ENCODE assay signal across 23 cellular contexts in the genomic region with DNA sequence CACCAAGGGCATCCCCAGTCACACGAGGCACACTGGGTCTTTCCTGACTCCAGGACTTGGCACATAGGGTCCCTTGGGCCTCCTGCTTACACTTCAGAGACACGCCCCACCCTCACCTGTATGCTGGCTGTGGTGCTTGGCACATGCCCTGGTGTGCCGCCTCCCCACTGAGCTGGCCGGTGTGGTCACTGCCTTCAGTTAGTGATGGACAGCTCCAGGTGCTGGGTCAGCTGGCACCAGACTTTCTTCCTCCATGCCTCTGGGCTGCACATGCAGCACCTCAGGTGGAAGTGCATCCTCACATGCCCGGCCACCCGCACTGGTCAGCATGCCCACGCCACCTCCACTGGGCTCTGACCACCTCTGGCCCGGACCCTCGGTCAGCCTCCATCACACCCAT. TPM values are rescaled to one million over a fixed set of nuclear protein-coding genes. Genes with fewer than 3 reads are reported as not detected.
A peak's percentile ranks its signal among the peaks of the same experiment; 100 is the strongest.
DNase-seq lines count a peak whose midpoint lies in the region; ATAC-seq and TF ChIP-seq lines count a peak whose summit lies in the region.
"Had no signal": no experiment of that assay in that cellular context is flagged by ENCODE, and none has a peak within 500 bp of the region (broad histone marks: within the 10 kb centered on the region; RNA-seq: fewer than 3 reads in every experiment).

No MANE protein-coding gene starts in this region.

- peaks cover 4% of the 10 kb centered on the region for H3K27me3 Mint-ChIP-seq in activated CD4-positive, alpha-beta T cell treated with anti-CD3 and anti-CD28 coated beads, Interleukin-2, amount 10 ng/mL, durations not matched to agents 24 days and 14 days
- no peaks in the 10 kb centered on the region for H3K27me3 Mint-ChIP-seq in CD4-positive, CD25-positive, alpha-beta regulatory T cell
- no peaks in the 10 kb centered on the region for H3K27me3 Mint-ChIP-seq in T-helper 17 cell
- H3K27me3 Mint-ChIP-seq: activated naive CD8-positive, alpha-beta T cell treated with anti-CD3 and anti-CD28 coated beads, Interleukin-2, amount 50 U/mL, for 24 hours had no signal

- WGBS in smooth muscle cell (ENCODE audit: low lambda C conversion rate), result 96% methylated on average over 9 of the region's 9 CpGs

- no peak overlapping the region for H3K27ac ChIP-seq in CD4-positive, CD25-positive, alpha-beta regulatory T cell (ENCODE audit: insufficient read depth, low read length, poor library complexity, severe bottlenecking)
- H3K27ac ChIP-seq in osteoblast (ENCODE audit: low read depth, low read length), result no peak overlapping the region
- H3K27ac ChIP-seq in smooth muscle cell (ENCODE audit: low read depth), result no peak overlapping the region
- H3K27ac ChIP-seq: GM23248, right lobe of liver, stomach, thyroid gland had no signal

- no peak overlapping the region for H3K4me2 ChIP-seq in osteoblast (ENCODE audit: insufficient read depth, low read length)
- no peak overlapping the region for H3K4me2 ChIP-seq in smooth muscle cell

- no peak overlapping the region for H3K4me3 Mint-ChIP-seq in activated CD4-positive, alpha-beta T cell treated with anti-CD3 and anti-CD28 coated beads, Interleukin-2, amount 10 ng/mL, durations not matched to agents 24 days and 14 days
- H3K4me3 Mint-ChIP-seq in CD4-positive, CD25-positive, alpha-beta regulatory T cell, result peak overlapping the region in 2 of 4 donors; percentile 23 to 71
- H3K4me3 Mint-ChIP-seq in T-helper 17 cell, result peak overlapping the region; percentile 74
- H3K4me3 Mint-ChIP-seq: activated naive CD8-positive, alpha-beta T cell treated with anti-CD3 and anti-CD28 coated beads, Interleukin-2, amount 50 U/mL, for 24 hours; HFFc6 had no signal

- no peaks in the 10 kb centered on the region for H3F3A ChIP-seq in smooth muscle cell (ENCODE audit: low read depth)

- H3K79me2 ChIP-seq in osteoblast (ENCODE audit: insufficient read depth, low read length) (peaks cover 4% of the 10 kb centered on the region), smooth muscle cell (ENCODE audit: low read depth) (no peaks in the 10 kb centered on the region)

- H3K4me1 Mint-ChIP-seq in activated CD4-positive, alpha-beta T cell treated with anti-CD3 and anti-CD28 coated beads, Interleukin-2, amount 10 ng/mL, durations not matched to agents 24 days and 14 days, result peaks cover 63% of the 10 kb centered on the region
- peaks cover 12 to 91% (median 51%) of the 10 kb centered on the region in 4 donors for H3K4me1 Mint-ChIP-seq in CD4-positive, CD25-positive, alpha-beta regulatory T cell
- peaks cover 51% of the 10 kb centered on the region for H3K4me1 Mint-ChIP-seq in T-helper 17 cell

- H3K9me3 Mint-ChIP-seq in activated CD4-positive, alpha-beta T cell treated with anti-CD3 and anti-CD28 coated beads, Interleukin-2, amount 10 ng/mL, durations not matched to agents 24 days and 14 days, result no peaks in the 10 kb centered on the region
- H3K9me3 Mint-ChIP-seq in CD4-positive, CD25-positive, alpha-beta regulatory T cell, result no peaks in the 10 kb centered on the region
- H3K9me3 Mint-ChIP-seq: activated naive CD8-positive, alpha-beta T cell treated with anti-CD3 and anti-CD28 coated beads, Interleukin-2, amount 50 U/mL, for 24 hours; HFFc6 had no signal

- H4K20me1 ChIP-seq in osteoblast (ENCODE audit: insufficient read depth, low read length) (peaks cover 22% of the 10 kb centered on the region), smooth muscle cell (ENCODE audit: low read depth) (peaks cover 5% of the 10 kb centered on the region)

- H2AFZ ChIP-seq in osteoblast (ENCODE audit: low read length) (no peak overlapping the region), smooth muscle cell (ENCODE audit: low read depth) (no peak overlapping the region)
- H2AFZ ChIP-seq: GM23248 had no signal

- TF ChIP-seq CTCF in osteoblast (IDR thresholded peaks at IDR 0.05; ENCODE audit: extremely low read depth, low read depth, low read length) (no peak), smooth muscle cell (IDR thresholded peaks at IDR 0.05; ENCODE audit: borderline replicate concordance, insufficient read depth, poor library complexity, severe bottlenecking) (no peak)

- DNase-seq in activated CD4-positive, alpha-beta T cell treated with anti-CD3 and anti-CD28 coated beads, Interleukin-2, amount 10 ng/mL, durations not matched to agents 24 days and 14 days, result peak; percentile 55
- no peak for DNase-seq in activated CD4-positive, alpha-beta T cell treated with anti-CD3 and anti-CD28 coated beads, Interleukin-2, amount 50 U/mL, for 1 hour
- no peak for DNase-seq in CD4-positive, CD25-positive, alpha-beta regulatory T cell
- DNase-seq in T-helper 17 cell, result no peak
- peak; percentile 17 for DNase-seq in osteoblast (ENCODE audit: insufficient read length, low spot score, missing footprints)
- no peak for DNase-seq in NCI-H1694 treated with DMSO at 0.1 percent for 48 hours (lab: John Stamatoyannopoulos, UW)
- no peak for DNase-seq in NCI-H2171 (lab: John Stamatoyannopoulos, UW)
- DNase-seq in smooth muscle cell (lab: John Stamatoyannopoulos, UW; ENCODE audit: unreplicated experiment), result no peak
- DNase-seq: activated CD4-positive, alpha-beta T cell treated with anti-CD3 and anti-CD28 coated beads for 4 hours; activated naive CD8-positive, alpha-beta T cell treated with anti-CD3 and anti-CD28 coated beads, Interleukin-2, amount 50 U/mL, for 24 hours; DMS153; GM23248; HFFc6; Karpas-422; NCI-H146; NCI-H446 treated with DMSO at 0.1 percent for 48 hours; NCI-H82; stimulated activated CD4-positive, alpha-beta T cell treated with anti-CD3 and anti-CD28 coated beads, Interleukin-15, amount 100 ng/mL, for 24 hours; stomach; thyroid gland had no signal

- no peaks in the 10 kb centered on the region for H3K9me3 ChIP-seq in CD4-positive, CD25-positive, alpha-beta regulatory T cell (ENCODE audit: control insufficient read depth in 2 of 2, low read length in 2 of 2)
- H3K9me3 ChIP-seq in T-helper 17 cell (ENCODE audit: control insufficient read depth, low read length, poor library complexity, severe bottlenecking) (no peaks in the 10 kb centered on the region), osteoblast (ENCODE audit: low read depth, low read length) (no peaks in the 10 kb centered on the region), smooth muscle cell (replicated peaks; ENCODE audit: low read depth) (no peaks in the 10 kb centered on the region)
- H3K9me3 ChIP-seq: right lobe of liver, stomach, thyroid gland had no signal

- peaks cover 87% of the 10 kb centered on the region for H3K4me1 ChIP-seq in CD4-positive, CD25-positive, alpha-beta regulatory T cell (ENCODE audit: control insufficient read depth, insufficient read depth, low read length, poor library complexity, severe bottlenecking)
- peaks cover 27% of the 10 kb centered on the region for H3K4me1 ChIP-seq in osteoblast (ENCODE audit: insufficient read depth, low read length)
- no peaks in the 10 kb centered on the region for H3K4me1 ChIP-seq in smooth muscle cell (ENCODE audit: low read depth)

- no peaks in the 10 kb centered on the region for H3K27me3 ChIP-seq in CD4-positive, CD25-positive, alpha-beta regulatory T cell (ENCODE audit: control insufficient read depth, insufficient read depth, low read length)
- H3K27me3 ChIP-seq in osteoblast (ENCODE audit: insufficient read depth, low read length) (no peaks in the 10 kb centered on the region), smooth muscle cell (ENCODE audit: low read depth) (no peaks in the 10 kb centered on the region)
- H3K27me3 ChIP-seq: dorsolateral prefrontal cortex, right lobe of liver, stomach, thyroid gland had no signal

- no peak overlapping the region for H3K4me3 ChIP-seq in CD4-positive, CD25-positive, alpha-beta regulatory T cell (ENCODE audit: low read depth, low read length)
- H3K4me3 ChIP-seq in osteoblast (ENCODE audit: insufficient read depth, low read length) (no peak overlapping the region), smooth muscle cell (no peak overlapping the region)
- H3K4me3 ChIP-seq: dorsolateral prefrontal cortex, GM23248, lung, right lobe of liver, stomach, thyroid gland had no signal

- H3K9ac ChIP-seq in smooth muscle cell (ENCODE audit: low read depth), result no peak overlapping the region
- H3K9ac ChIP-seq: GM23248 had no signal

- intact Hi-C loops in activated CD4-positive, alpha-beta T cell treated with anti-CD3 and anti-CD28 coated beads, Interleukin-2, amount 10 ng/mL, durations not matched to agents 24 days and 14 days (cut with micrococcal nuclease), result no loop called here

- ATAC-seq in CD4-positive, CD25-positive, alpha-beta regulatory T cell (ENCODE audit: low read depth in 2 of 2), result no peak
- ATAC-seq in T-helper 17 cell, result no peak
- ATAC-seq: activated naive CD8-positive, alpha-beta T cell treated with anti-CD3 and anti-CD28 coated beads, Interleukin-2, amount 50 U/mL, for 24 hours had no signal

- no peak overlapping the region for H3K27ac Mint-ChIP-seq in activated CD4-positive, alpha-beta T cell treated with anti-CD3 and anti-CD28 coated beads, Interleukin-2, amount 10 ng/mL, durations not matched to agents 24 days and 14 days
- H3K27ac Mint-ChIP-seq in CD4-positive, CD25-positive, alpha-beta regulatory T cell, result peak overlapping the region in 2 of 3 donors; percentile 84 to 90
- H3K27ac Mint-ChIP-seq in T-helper 17 cell, result peak overlapping the region; percentile 98
- H3K27ac Mint-ChIP-seq: activated naive CD8-positive, alpha-beta T cell treated with anti-CD3 and anti-CD28 coated beads, Interleukin-2, amount 50 U/mL, for 24 hours; HFFc6 had no signal

- peaks cover 33% of the 10 kb centered on the region for H3K36me3 Mint-ChIP-seq in activated CD4-positive, alpha-beta T cell treated with anti-CD3 and anti-CD28 coated beads, Interleukin-2, amount 10 ng/mL, durations not matched to agents 24 days and 14 days (ENCODE audit: low read depth)
- H3K36me3 Mint-ChIP-seq in CD4-positive, CD25-positive, alpha-beta regulatory T cell, result peaks cover 16% of the 10 kb centered on the region
- H3K36me3 Mint-ChIP-seq in T-helper 17 cell (ENCODE audit: low read depth), result peaks cover 9% of the 10 kb centered on the region

- no peaks in the 10 kb centered on the region for H3K36me3 ChIP-seq in CD4-positive, CD25-positive, alpha-beta regulatory T cell (ENCODE audit: control insufficient read depth, insufficient read depth, low read length)
- H3K36me3 ChIP-seq in osteoblast (ENCODE audit: insufficient read depth, low read length), result peaks cover 18% of the 10 kb centered on the region
- no peaks in the 10 kb centered on the region for H3K36me3 ChIP-seq in smooth muscle cell (ENCODE audit: low read depth)

RNA-seq across cellular contexts. Expression of a gene that starts 52.9 kb away (rescaled TPM):
- total RNA-seq in activated CD4-positive, alpha-beta T cell treated with anti-CD3 and anti-CD28 coated beads, Interleukin-2, amount 10 ng/mL, durations not matched to agents 24 days and 14 days, result 2.2 and 3.7 TPM in 2 replicates
- total RNA-seq in CD4-positive, CD25-positive, alpha-beta regulatory T cell, result 725 TPM
- polyA plus RNA-seq in CD4-positive, CD25-positive, alpha-beta regulatory T cell, result 100 to 1,000 TPM in 2 of 4 donors, 10 to 100 TPM in 2; 95.1 to 139 (median 118) TPM
- total RNA-seq in T-helper 17 cell (100 to 1,000 TPM; 465 to 578 TPM), osteoblast (11.2 and 16.6 TPM in 2 replicates), smooth muscle cell (2.7 and 8.7 TPM in 2 replicates)
- 11.2 and 18.0 TPM in 2 replicates for polyA plus RNA-seq in smooth muscle cell

Comparison
In these comparisons a context has a peak if more than half of its experiments do, and no peak if none do; other contexts are left out.
1. DNase-seq: peak in activated CD4-positive, alpha-beta T cell treated with anti-CD3 and anti-CD28 coated beads, Interleukin-2, amount 10 ng/mL, durations not matched to agents 24 days and 14 days (single experiment) and osteoblast (single experiment); none in activated CD4-positive, alpha-beta T cell treated with anti-CD3 and anti-CD28 coated beads, Interleukin-2, amount 50 U/mL, for 1 hour (single experiment), CD4-positive, CD25-positive, alpha-beta regulatory T cell (0 of 3), T-helper 17 cell (0 of 3), NCI-H1694 treated with DMSO at 0.1 percent for 48 hours (single experiment), NCI-H2171 (single experiment) and smooth muscle cell (single experiment).
2. RNA of a gene that starts 52.9 kb away (total RNA-seq): 725 TPM in CD4-positive, CD25-positive, alpha-beta regulatory T cell (single experiment) and 465 to 578 TPM in T-helper 17 cell; 11.2 to 16.6 TPM in osteoblast, 2.7 to 8.7 TPM in smooth muscle cell and 2.2 to 3.7 TPM in activated CD4-positive, alpha-beta T cell treated with anti-CD3 and anti-CD28 coated beads, Interleukin-2, amount 10 ng/mL, durations not matched to agents 24 days and 14 days; every median in the first group is over 10 times any median in the second.